In the genomic region with DNA sequence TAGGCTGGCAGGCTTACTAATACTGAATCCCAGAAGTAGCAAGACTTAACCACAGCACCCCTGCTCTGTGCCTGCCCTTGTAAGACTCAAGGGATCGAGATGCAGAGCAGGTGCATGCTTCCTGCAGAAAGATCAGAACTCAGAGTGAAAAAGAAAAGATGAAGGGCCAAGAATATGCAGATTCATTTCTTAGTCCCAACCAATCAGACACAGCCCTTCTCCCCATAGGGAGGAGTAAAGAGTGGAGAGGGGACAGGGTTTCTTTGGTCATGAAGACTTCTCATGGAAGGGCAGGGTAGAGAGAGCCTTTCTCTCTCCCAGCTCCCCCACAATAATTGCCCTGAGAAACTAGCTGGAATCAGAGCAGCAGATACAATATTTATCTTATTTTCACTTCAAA, we compare ENCODE assay signal across 36 cellular contexts.
"Had no signal": no experiment of that assay in that cellular context is flagged by ENCODE, and none has a peak within 500 bp of the region (broad histone marks: within the 10 kb centered on the region; RNA-seq: fewer than 3 reads in every experiment).

No MANE protein-coding gene starts in this region.

- H3K36me3 Mint-ChIP-seq: activated CD4-positive, alpha-beta memory T cell treated with anti-CD3 and anti-CD28 coated beads for 36 hours; activated CD8-positive, alpha-beta memory T cell treated with anti-CD3 and anti-CD28 coated beads, Interleukin-2, amount 10 ng/mL, durations not matched to agents 7 days and 5 days; activated naive CD4-positive, alpha-beta T cell treated with anti-CD3 and anti-CD28 coated beads, Interleukin-2, amount 50 U/mL, for 24 hours; activated naive CD8-positive, alpha-beta T cell treated with anti-CD3 and anti-CD28 coated beads for 36 hours had no signal

- H3K4me1 Mint-ChIP-seq: activated CD4-positive, alpha-beta T cell treated with anti-CD3 and anti-CD28 coated beads for 36 hours; activated CD4-positive, alpha-beta T cell treated with anti-CD3 and anti-CD28 coated beads, Interleukin-2, amount 10 ng/mL, durations not matched to agents 24 days and 14 days; activated CD8-positive, alpha-beta memory T cell treated with anti-CD3 and anti-CD28 coated beads, Interleukin-2, amount 10 ng/mL, durations not matched to agents 7 days and 5 days; activated naive CD4-positive, alpha-beta T cell treated with anti-CD3 and anti-CD28 coated beads, Interleukin-2, amount 50 U/mL, for 24 hours; activated naive CD8-positive, alpha-beta T cell treated with anti-CD3 and anti-CD28 coated beads for 36 hours; activated naive CD8-positive, alpha-beta T cell treated with anti-CD3 and anti-CD28 coated beads, Interleukin-2, amount 50 U/mL, for 24 hours; T-helper 17 cell had no signal

- ATAC-seq: activated CD4-positive, alpha-beta T cell treated with anti-CD3 and anti-CD28 coated beads for 36 hours; activated CD8-positive, alpha-beta memory T cell treated with anti-CD3 and anti-CD28 coated beads, Interleukin-2, amount 10 ng/mL, durations not matched to agents 7 days and 5 days; activated CD8-positive, alpha-beta T cell treated with anti-CD3 and anti-CD28 coated beads, Interleukin-2, amount 10 ng/mL, durations not matched to agents 7 days and 5 days; activated naive CD8-positive, alpha-beta T cell treated with anti-CD3 and anti-CD28 coated beads, Interleukin-2, amount 50 U/mL, for 24 hours; body of pancreas; esophagus mucosa; foreskin keratinocyte; gastrocnemius medialis; heart left ventricle; T-helper 17 cell had no signal

- H3K27ac Mint-ChIP-seq: activated CD4-positive, alpha-beta memory T cell treated with anti-CD3 and anti-CD28 coated beads for 36 hours; activated CD4-positive, alpha-beta T cell treated with anti-CD3 and anti-CD28 coated beads for 36 hours; activated CD4-positive, alpha-beta T cell treated with anti-CD3 and anti-CD28 coated beads, Interleukin-2, amount 10 ng/mL, durations not matched to agents 24 days and 14 days; activated CD8-positive, alpha-beta memory T cell treated with anti-CD3 and anti-CD28 coated beads, Interleukin-2, amount 10 ng/mL, durations not matched to agents 7 days and 5 days; activated CD8-positive, alpha-beta T cell treated with anti-CD3 and anti-CD28 coated beads, Interleukin-2, amount 10 ng/mL, durations not matched to agents 7 days and 5 days; activated naive CD4-positive, alpha-beta T cell treated with anti-CD3 and anti-CD28 coated beads for 36 hours; activated naive CD4-positive, alpha-beta T cell treated with anti-CD3 and anti-CD28 coated beads, Interleukin-2, amount 50 U/mL, for 24 hours; activated naive CD8-positive, alpha-beta T cell treated with anti-CD3 and anti-CD28 coated beads for 36 hours; activated naive CD8-positive, alpha-beta T cell treated with anti-CD3 and anti-CD28 coated beads, Interleukin-2, amount 50 U/mL, for 24 hours; activated T-helper 1 cell treated with anti-CD3 and anti-CD28 coated beads, Interleukin-12 subunit alpha, Interleukin-12 subunit beta, Interleukin-2, Interleukin-4 antibody, amounts not matched to agents 30 ng/mL and 10 ng/mL and 1 ng/mL, durations not matched to agents 14 hours and 24 hours and 36 hours; activated T-helper 2 cell treated with anti-CD3 and anti-CD28 coated beads, Interferon-gamma antibody, Interleukin-2, Interleukin-4, amounts not matched to agents 10 μg/mL and 5 μg/mL and 100 μg/mL, durations not matched to agents 14 hours and 24 hours and 36 hours; endodermal cell; T-helper 17 cell; T-helper 2 cell treated with Interferon-gamma antibody and Interleukin-4, amounts not matched to agents 5 μg/mL and 100 μg/mL, for 36 hours had no signal

- H3K27me3 Mint-ChIP-seq: activated CD8-positive, alpha-beta memory T cell treated with anti-CD3 and anti-CD28 coated beads, Interleukin-2, amount 10 ng/mL, durations not matched to agents 7 days and 5 days; activated naive CD8-positive, alpha-beta T cell treated with anti-CD3 and anti-CD28 coated beads, Interleukin-2, amount 50 U/mL, for 24 hours had no signal

- H3K27me3 ChIP-seq: adrenal gland, body of pancreas, foreskin keratinocyte, gastrocnemius medialis, heart left ventricle had no signal

- DNase-seq: activated CD4-positive, alpha-beta memory T cell treated with anti-CD3 and anti-CD28 coated beads for 36 hours; activated CD4-positive, alpha-beta T cell treated with anti-CD3 and anti-CD28 coated beads for 36 hours; activated CD4-positive, alpha-beta T cell treated with anti-CD3 and anti-CD28 coated beads, Interleukin-2, amount 10 ng/mL, durations not matched to agents 24 days and 14 days; activated CD4-positive, CD25-positive, alpha-beta regulatory T cell; activated CD4-positive, CD25-positive, alpha-beta regulatory T cell treated with anti-CD3 and anti-CD28 coated beads, Interleukin-2, amount 50 U/mL, for 72 hours; activated CD8-positive, alpha-beta memory T cell treated with anti-CD3 and anti-CD28 coated beads, Interleukin-2, amount 10 ng/mL, durations not matched to agents 7 days and 5 days; activated CD8-positive, alpha-beta memory T cell treated with anti-CD3 and anti-CD28 coated beads, Interleukin-2, amount 50 U/mL, for 4 hours; activated CD8-positive, alpha-beta T cell treated with anti-CD3 and anti-CD28 coated beads, Interleukin-2, amount 10 ng/mL, durations not matched to agents 7 days and 5 days; activated effector memory CD4-positive, alpha-beta T cell treated with anti-CD3 and anti-CD28 coated beads, Interleukin-2, amount 50 U/mL, for 16 hours; activated naive CD4-positive, alpha-beta T cell treated with anti-CD3 and anti-CD28 coated beads for 36 hours; activated naive CD8-positive, alpha-beta T cell treated with anti-CD3 and anti-CD28 coated beads for 36 hours; activated naive CD8-positive, alpha-beta T cell treated with anti-CD3 and anti-CD28 coated beads, Interleukin-2, amount 50 U/mL, for 24 hours; activated T-cell treated with anti-CD3 and anti-CD28 coated beads, Interleukin-2, amount 50 U/mL, for 1 hour; activated T-cell treated with anti-CD3 and anti-CD28 coated beads, Interleukin-2, amount 50 U/mL, for 48 hours; adrenal gland; amygdala; aorta; body of pancreas; caudate nucleus; cortex of kidney; dermis blood vessel endothelial cell; effector CD8-positive, alpha-beta T cell; endodermal cell; foreskin keratinocyte; gastrocnemius medialis; glutamatergic neuron; heart left ventricle; T-helper 1 cell; T-helper 17 cell; T1000; WERI-Rb-1 had no signal

- H3K9me3 ChIP-seq: adrenal gland, body of pancreas, gastrocnemius medialis, heart left ventricle had no signal

- H3K9me3 Mint-ChIP-seq: activated CD4-positive, alpha-beta memory T cell treated with anti-CD3 and anti-CD28 coated beads for 36 hours; activated CD4-positive, alpha-beta T cell treated with anti-CD3 and anti-CD28 coated beads, Interleukin-2, amount 10 ng/mL, durations not matched to agents 24 days and 14 days; activated naive CD4-positive, alpha-beta T cell treated with anti-CD3 and anti-CD28 coated beads for 36 hours; activated naive CD4-positive, alpha-beta T cell treated with anti-CD3 and anti-CD28 coated beads, Interleukin-2, amount 50 U/mL, for 24 hours; activated naive CD8-positive, alpha-beta T cell treated with anti-CD3 and anti-CD28 coated beads for 36 hours; activated naive CD8-positive, alpha-beta T cell treated with anti-CD3 and anti-CD28 coated beads, Interleukin-2, amount 50 U/mL, for 24 hours; activated T-helper 1 cell treated with anti-CD3 and anti-CD28 coated beads, Interleukin-12 subunit alpha, Interleukin-12 subunit beta, Interleukin-2, Interleukin-4 antibody, amounts not matched to agents 30 ng/mL and 10 ng/mL and 1 ng/mL, durations not matched to agents 14 hours and 24 hours and 36 hours; activated T-helper 2 cell treated with anti-CD3 and anti-CD28 coated beads, Interferon-gamma antibody, Interleukin-2, Interleukin-4, amounts not matched to agents 10 μg/mL and 5 μg/mL and 100 μg/mL, durations not matched to agents 14 hours and 24 hours and 36 hours; endodermal cell; T-helper 2 cell treated with Interferon-gamma antibody and Interleukin-4, amounts not matched to agents 5 μg/mL and 100 μg/mL, for 36 hours had no signal

- H3K4me3 ChIP-seq: adrenal gland, body of pancreas, gastrocnemius medialis, heart left ventricle had no signal

- H3K36me3 ChIP-seq: adrenal gland, gastrocnemius medialis, heart left ventricle, WERI-Rb-1 had no signal

- H3K27ac ChIP-seq: adrenal gland, body of pancreas, foreskin keratinocyte, gastrocnemius medialis, heart left ventricle, WERI-Rb-1 had no signal

- H3K4me1 ChIP-seq: adrenal gland, body of pancreas, foreskin keratinocyte, gastrocnemius medialis, heart left ventricle had no signal

- H3K4me3 Mint-ChIP-seq: activated CD4-positive, alpha-beta memory T cell treated with anti-CD3 and anti-CD28 coated beads for 36 hours; activated CD4-positive, alpha-beta T cell treated with anti-CD3 and anti-CD28 coated beads for 36 hours; activated CD4-positive, alpha-beta T cell treated with anti-CD3 and anti-CD28 coated beads, Interleukin-2, amount 10 ng/mL, durations not matched to agents 24 days and 14 days; activated CD8-positive, alpha-beta memory T cell treated with anti-CD3 and anti-CD28 coated beads, Interleukin-2, amount 10 ng/mL, durations not matched to agents 7 days and 5 days; activated CD8-positive, alpha-beta T cell treated with anti-CD3 and anti-CD28 coated beads, Interleukin-2, amount 10 ng/mL, durations not matched to agents 7 days and 5 days; activated naive CD4-positive, alpha-beta T cell treated with anti-CD3 and anti-CD28 coated beads for 36 hours; activated naive CD4-positive, alpha-beta T cell treated with anti-CD3 and anti-CD28 coated beads, Interleukin-2, amount 50 U/mL, for 24 hours; activated naive CD8-positive, alpha-beta T cell treated with anti-CD3 and anti-CD28 coated beads for 36 hours; activated naive CD8-positive, alpha-beta T cell treated with anti-CD3 and anti-CD28 coated beads, Interleukin-2, amount 50 U/mL, for 24 hours; activated T-helper 1 cell treated with anti-CD3 and anti-CD28 coated beads, Interleukin-12 subunit alpha, Interleukin-12 subunit beta, Interleukin-2, Interleukin-4 antibody, amounts not matched to agents 30 ng/mL and 10 ng/mL and 1 ng/mL, durations not matched to agents 14 hours and 24 hours and 36 hours; endodermal cell; T-helper 17 cell; T-helper 2 cell treated with Interferon-gamma antibody and Interleukin-4, amounts not matched to agents 5 μg/mL and 100 μg/mL, for 36 hours had no signal
